31 cellular contexts compared by ENCODE assay signal in genomic region chr14:96184737-96185136, GRCh38. TPM values are rescaled to one million over a fixed set of nuclear protein-coding genes. Genes with fewer than 3 reads are reported as not detected.
DNase-seq lines count a peak whose midpoint lies in the region; ATAC-seq, FAIRE-seq and TF ChIP-seq lines count a peak whose summit lies in the region.
"Had no signal": no experiment of that assay in that cellular context is flagged by ENCODE, and none has a peak within 500 bp of the region (broad histone marks: within the 10 kb centered on the region; RNA-seq: fewer than 3 reads in every experiment).

No MANE protein-coding gene starts in this region.

- no peaks in the 10 kb centered on the region for H3K9me3 ChIP-seq in GM23248 (ENCODE audit: low read depth)
- H3K9me3 ChIP-seq: BE2C, esophagus muscularis mucosa, HAP-1, sigmoid colon, tibial artery had no signal

- WGBS in GM23248 (ENCODE audit: low coverage in 1 of 2, low lambda C conversion rate in 2 of 2, missing lambda C conversion rate in 2 of 2), 2 experiments, result 20 to 39% methylated on average over 9 of the region's 9 CpGs

- DNase-seq in AG10803 (ENCODE audit: low read depth), result peak; percentile 90
- peak; percentile 38 for DNase-seq in GM23248
- DNase-seq in epidermal melanocyte (ENCODE audit: insufficient read length, low spot score), result peak; percentile 28
- DNase-seq in mucosa of gallbladder (ENCODE audit: low spot score), result peak; percentile 38
- no peak for DNase-seq in frontal cortex (ENCODE audit: low spot score in 2 of 2)
- DNase-seq in activated CD4-positive, alpha-beta memory T cell treated with anti-CD3 and anti-CD28 coated beads, Interleukin-2, amount 10 ng/mL, durations not matched to agents 7 days and 5 days, result no peak
- DNase-seq in NCI-H187 treated with DMSO at 0.1 percent for 48 hours (lab: John Stamatoyannopoulos, UW), result no peak
- DNase-seq: activated CD4-positive, alpha-beta T cell treated with anti-CD3 and anti-CD28 coated beads for 48 hours; activated effector memory CD4-positive, alpha-beta T cell treated with anti-CD3 and anti-CD28 coated beads, Interleukin-2, amount 50 U/mL, for 16 hours; activated naive CD8-positive, alpha-beta T cell treated with anti-CD3 and anti-CD28 coated beads for 36 hours; BE2C; CD8-positive, alpha-beta memory T cell; central memory CD4-positive, alpha-beta T cell; dermis blood vessel endothelial cell; endodermal cell; left colon; MM.1S; NCI-H510A; RPMI8226; sigmoid colon; stimulated activated CD4-positive, alpha-beta T cell treated with anti-CD3 and anti-CD28 coated beads, Interleukin-12 subunit alpha, Interleukin-12 subunit beta, amount 100 ng/mL, for 4 hours; stimulated activated CD4-positive, alpha-beta T cell treated with anti-CD3 and anti-CD28 coated beads, Interleukin-4, amount 100 ng/mL, for 24 hours; tibial artery; WERI-Rb-1 had no signal

- ATAC-seq in HG02759 (IDR thresholded peaks at IDR 0.05; ENCODE audit: unreplicated experiment), result no peak
- ATAC-seq: left colon had no signal

- no peaks in the 10 kb centered on the region for H3K79me2 ChIP-seq in GM23248 (ENCODE audit: insufficient read depth)

- H4K20me1 ChIP-seq in GM23248 (ENCODE audit: insufficient read depth), result no peaks in the 10 kb centered on the region

- H3K27ac Mint-ChIP-seq in activated CD4-positive, alpha-beta memory T cell treated with anti-CD3 and anti-CD28 coated beads, Interleukin-2, amount 10 ng/mL, durations not matched to agents 7 days and 5 days, result no peak overlapping the region
- H3K27ac Mint-ChIP-seq: activated naive CD8-positive, alpha-beta T cell treated with anti-CD3 and anti-CD28 coated beads for 36 hours; CD8-positive, alpha-beta memory T cell; endodermal cell had no signal

- no peaks in the 10 kb centered on the region for H3K9me3 Mint-ChIP-seq in activated CD4-positive, alpha-beta memory T cell treated with anti-CD3 and anti-CD28 coated beads, Interleukin-2, amount 10 ng/mL, durations not matched to agents 7 days and 5 days
- H3K9me3 Mint-ChIP-seq: CD8-positive, alpha-beta memory T cell; endodermal cell had no signal

- TF ChIP-seq CTCF in AG10803 (conservative IDR thresholded peaks at IDR 0.05; ENCODE audit: low read length), result no peak

- peaks cover 2% of the 10 kb centered on the region for H3K27me3 Mint-ChIP-seq in activated CD4-positive, alpha-beta memory T cell treated with anti-CD3 and anti-CD28 coated beads, Interleukin-2, amount 10 ng/mL, durations not matched to agents 7 days and 5 days

- H3K4me2 ChIP-seq in GM23248 (ENCODE audit: unreplicated experiment), result no peak overlapping the region
- H3K4me2 ChIP-seq: KMS-11 had no signal

- no peak overlapping the region for H2AFZ ChIP-seq in GM23248

- H3K4me1 ChIP-seq in GM23248 (ENCODE audit: insufficient read depth), result 0 out of 2 replicates have a peak, but pooled peaks cover 3% of the 10 kb centered on the region
- H3K4me1 ChIP-seq: BE2C, HAP-1, tibial artery had no signal

- no peak overlapping the region for H3K4me3 Mint-ChIP-seq in activated CD4-positive, alpha-beta memory T cell treated with anti-CD3 and anti-CD28 coated beads, Interleukin-2, amount 10 ng/mL, durations not matched to agents 7 days and 5 days
- H3K4me3 Mint-ChIP-seq: activated naive CD8-positive, alpha-beta T cell treated with anti-CD3 and anti-CD28 coated beads for 36 hours; endodermal cell; neural crest cell had no signal

- no peak for FAIRE-seq in frontal cortex (lab: Jason Lieb, UNC)

- CTCF ChIA-PET in activated CD4-positive, alpha-beta memory T cell treated with anti-CD3 and anti-CD28 coated beads, Interleukin-2, amount 10 ng/mL, durations not matched to agents 7 days and 5 days (lab: Charles Lee), result no interaction called here

- H3K27me3 ChIP-seq in GM23248 (replicated peaks; ENCODE audit: insufficient read depth), result no peaks in the 10 kb centered on the region
- H3K27me3 ChIP-seq: BE2C, esophagus muscularis mucosa, sigmoid colon had no signal

- no peaks in the 10 kb centered on the region for H3K9me2 ChIP-seq in GM23248 (ENCODE audit: insufficient read depth)

- in situ Hi-C loops in GM23248 (cut with MboI), result no loop called here

- H3K4me3 ChIP-seq in AG10803 (ENCODE audit: low read length), result no peak overlapping the region
- H3K4me3 ChIP-seq in GM23248, result no peak overlapping the region
- H3K4me3 ChIP-seq: esophagus muscularis mucosa, HAP-1, sigmoid colon, tibial artery had no signal

- POLR2A ChIA-PET in activated CD4-positive, alpha-beta memory T cell treated with anti-CD3 and anti-CD28 coated beads, Interleukin-2, amount 10 ng/mL, durations not matched to agents 7 days and 5 days (lab: Charles Lee), result no interaction called here

- no peak overlapping the region for H3K9ac ChIP-seq in GM23248
- H3K9ac ChIP-seq: KMS-11 had no signal

- no peaks in the 10 kb centered on the region for H3K36me3 Mint-ChIP-seq in activated CD4-positive, alpha-beta memory T cell treated with anti-CD3 and anti-CD28 coated beads, Interleukin-2, amount 10 ng/mL, durations not matched to agents 7 days and 5 days (ENCODE audit: low read depth)
- H3K36me3 Mint-ChIP-seq: activated naive CD8-positive, alpha-beta T cell treated with anti-CD3 and anti-CD28 coated beads for 36 hours had no signal

- no peak overlapping the region for H3K27ac ChIP-seq in GM23248
- H3K27ac ChIP-seq: KMS-11, sigmoid colon, tibial artery, WERI-Rb-1 had no signal

- H3K36me3 ChIP-seq in GM23248 (ENCODE audit: low read depth), result no peaks in the 10 kb centered on the region
- H3K36me3 ChIP-seq: BE2C, esophagus muscularis mucosa, HAP-1, sigmoid colon, tibial artery, WERI-Rb-1 had no signal

- H3F3A ChIP-seq in GM23248 (ENCODE audit: insufficient read depth), result no peaks in the 10 kb centered on the region

- no peaks in the 10 kb centered on the region for H3K4me1 Mint-ChIP-seq in activated CD4-positive, alpha-beta memory T cell treated with anti-CD3 and anti-CD28 coated beads, Interleukin-2, amount 10 ng/mL, durations not matched to agents 7 days and 5 days

RNA-seq across cellular contexts. Expression of gene BDKRB2, which starts 19.9 kb away (rescaled TPM):
- total RNA-seq in GM23248 (2014; rRNA removed; shearing (Covaris generic)), result 14.4 and 15.8 TPM in 2 replicates
- 12.4 and 13.3 TPM in 2 replicates for polyA plus RNA-seq in GM23248 (2016; fragmentation: Nextera tagmentation; extraction: Ambion mirVana)
- total RNA-seq in mucosa of gallbladder (14.5 TPM), frontal cortex (0.41 TPM)
- not detected for total RNA-seq in activated CD4-positive, alpha-beta memory T cell treated with anti-CD3 and anti-CD28 coated beads, Interleukin-2, amount 10 ng/mL, durations not matched to agents 7 days and 5 days
- total RNA-seq: activated CD8-positive, alpha-beta memory T cell treated with anti-CD3 and anti-CD28 coated beads for 36 hours; activated naive CD8-positive, alpha-beta T cell treated with anti-CD3 and anti-CD28 coated beads for 36 hours; CD8-positive, alpha-beta memory T cell; SK-MEL-5 had no signal
- polyA plus RNA-seq: CD8-positive, alpha-beta memory T cell had no signal

Comparison
In these comparisons a context has a peak if more than half of its experiments do, and no peak if none do; other contexts are left out.
1. DNase-seq: peak in AG10803 (single experiment), GM23248 (single experiment), epidermal melanocyte (single experiment) and mucosa of gallbladder (single experiment); none in frontal cortex (0 of 2), activated CD4-positive, alpha-beta memory T cell treated with anti-CD3 and anti-CD28 coated beads, Interleukin-2, amount 10 ng/mL, durations not matched to agents 7 days and 5 days (single experiment) and NCI-H187 treated with DMSO at 0.1 percent for 48 hours (single experiment).
2. RNA of gene BDKRB2, which starts 19.9 kb away (total RNA-seq): 14.5 TPM in mucosa of gallbladder (single experiment) and 14.4 to 15.8 TPM in GM23248; 0.41 TPM in frontal cortex (single experiment) and not detected in activated CD4-positive, alpha-beta memory T cell treated with anti-CD3 and anti-CD28 coated beads, Interleukin-2, amount 10 ng/mL, durations not matched to agents 7 days and 5 days; every median in the first group is over 10 times any median in the second.